Comparison of ENCODE assay signal across 8 cellular contexts in genomic region chr3:178084938-178085816, GRCh38.
DNase-seq lines count a peak whose midpoint lies in the region; ATAC-seq lines count a peak whose summit lies in the region.

No MANE protein-coding gene starts in this region.

- no peaks in the 10 kb centered on the region for H3K36me3 ChIP-seq in H7 (replicated peaks; ENCODE audit: control insufficient read depth, insufficient read depth, low read length)

- H3K27me3 ChIP-seq in H7 (ENCODE audit: control insufficient read depth, insufficient read depth, low read length) = no peaks in the 10 kb centered on the region

- no peak overlapping the region for H3K4me3 ChIP-seq in H7 (ENCODE audit: insufficient read depth, low read depth, low read length)

- peak overlapping the region; percentile 85 for H3K27ac ChIP-seq in angular gyrus (ENCODE audit: low read depth, low read length)

- DNase-seq in H7 (peak; percentile 48), NCI-H526 treated with DMSO at 0.1 percent for 48 hours (lab: John Stamatoyannopoulos, UW) (peak; percentile 61), hypothalamus (lab: John Stamatoyannopoulos, UW) (peak in 46 of 51 donors; percentile 8 to 90 (median 68)), putamen (ENCODE audit: low spot score) (peak; percentile 94)

- ATAC-seq in GM18502 (IDR thresholded peaks at IDR 0.05; ENCODE audit: poor library complexity, unreplicated experiment) = no peak
- ATAC-seq in GM19452 (IDR thresholded peaks at IDR 0.05; ENCODE audit: unreplicated experiment) = no peak
- ATAC-seq in GM21367 (IDR thresholded peaks at IDR 0.05; ENCODE audit: unreplicated experiment) = no peak
